ENCODE assay signal across 8 cellular contexts in the genomic region with DNA sequence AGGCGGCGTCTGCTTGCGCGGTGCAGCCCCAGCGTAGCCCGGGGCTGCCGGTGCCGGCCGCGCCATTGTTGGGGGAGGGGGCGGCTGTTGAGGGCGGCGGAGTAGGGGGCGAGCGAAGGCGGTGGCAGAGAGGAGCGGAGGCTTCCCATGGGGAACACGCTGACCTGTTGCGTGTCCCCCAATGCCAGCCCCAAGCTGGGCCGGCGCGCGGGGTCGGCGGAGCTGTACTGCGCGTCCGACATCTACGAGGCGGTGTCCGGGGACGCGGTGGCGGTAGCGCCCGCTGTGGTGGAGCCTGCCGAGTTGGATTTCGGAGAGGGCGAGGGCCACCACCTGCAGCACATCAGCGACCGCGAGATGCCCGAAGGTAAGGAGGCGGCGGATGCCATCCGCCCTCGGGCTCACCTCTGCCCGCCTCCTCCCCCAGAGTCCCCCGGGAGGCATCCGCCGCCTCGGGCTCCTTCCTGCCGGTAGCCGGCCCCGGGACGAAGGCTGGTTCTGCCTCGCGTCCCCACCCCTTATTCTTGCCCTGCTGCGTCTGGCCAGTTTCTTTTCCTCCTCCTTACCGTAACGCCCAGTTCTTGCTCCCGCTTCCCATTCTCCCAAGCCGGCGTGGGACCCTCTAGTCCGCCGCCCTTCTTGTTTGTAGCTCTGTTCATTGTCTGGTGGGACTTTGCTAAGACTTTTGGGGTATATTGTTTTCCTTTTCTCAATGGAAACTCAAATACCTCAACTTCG. TPM values are rescaled to one million over a fixed set of nuclear protein-coding genes. Genes with fewer than 3 reads are reported as not detected.
A peak's percentile ranks its signal among the peaks of the same experiment; 100 is the strongest.
DNase-seq lines count a peak whose midpoint lies in the region; ATAC-seq, FAIRE-seq and TF ChIP-seq lines count a peak whose summit lies in the region.

No MANE protein-coding gene starts in this region.

- H3K4me1 Mint-ChIP-seq in CD4-positive, alpha-beta T cell (ENCODE audit: low read depth), result peaks cover 23% of the 10 kb centered on the region

- no peaks in the 10 kb centered on the region for H3K9me1 ChIP-seq in K562 (ENCODE audit: control insufficient read depth, insufficient read depth, low read length)

- peak; percentile 19 for ATAC-seq in CD4-positive, alpha-beta T cell (ENCODE audit: poor library complexity)
- ATAC-seq in GM19452 (IDR thresholded peaks at IDR 0.05; ENCODE audit: unreplicated experiment), result peak; percentile 32
- peak; percentile 6 for ATAC-seq in HG03520 (IDR thresholded peaks at IDR 0.05; ENCODE audit: unreplicated experiment)
- ATAC-seq in K562, result peak; percentile 18

- H3K36me3 ChIP-seq in K562 (ENCODE audit: control insufficient read depth, insufficient read depth, low read length), result no peaks in the 10 kb centered on the region

- peaks cover 8 to 15% of the 10 kb centered on the region in 2 experiments; a peak in 4 of 5 replicates for H3K4me1 ChIP-seq in K562 (replicated peaks in 1 of 2; ENCODE audit: control insufficient read depth in 2 of 2, insufficient read depth in 2 of 2, low read length in 2 of 2)

- intact Hi-C loops in CD4-positive, alpha-beta T cell (cut with DNase I, micrococcal nuclease), result loop anchor here (1.0 to 10.0 kb wide), 9 partner anchors 55 to 1630 kb away; a partner anchor contains a TSS
- intact Hi-C loops in K562 (cut with micrococcal nuclease), result loop anchor here (5.0 kb wide), 1 partner anchor 185 kb away; a partner anchor contains a TSS

- no peaks in the 10 kb centered on the region for H3K9me3 ChIP-seq in CD4-positive, alpha-beta T cell (ENCODE audit: control insufficient read depth, low read length)
- no peaks in the 10 kb centered on the region for H3K9me3 ChIP-seq in K562 (replicated peaks; ENCODE audit: control insufficient read depth, insufficient read depth, low read depth, low read length)

- peak overlapping the region; percentile 82 for H3K27ac Mint-ChIP-seq in CD4-positive, alpha-beta T cell

- in situ Hi-C loops in K562 (cut with MboI), result no loop called here

- 0% methylated on average over 12 of the region's 67 CpGs for WGBS in K562 (ENCODE audit: insufficient coverage, low coverage, missing lambda C conversion rate)

- no peaks in the 10 kb centered on the region for H4K20me1 ChIP-seq in K562 (replicated peaks; ENCODE audit: control insufficient read depth, insufficient read depth, low read length)

- H3K36me3 Mint-ChIP-seq in CD4-positive, alpha-beta T cell (ENCODE audit: low read depth), result peaks cover 6% of the 10 kb centered on the region

- H3K9ac ChIP-seq in K562 (ENCODE audit: insufficient read depth in 1 of 2, low read depth in 2 of 2, low read length in 2 of 2), result peak overlapping the region; percentile 63 to 95

- H3K27ac ChIP-seq in CD4-positive, alpha-beta T cell (ENCODE audit: low read depth, low read length), result peak overlapping the region; percentile 49
- H3K27ac ChIP-seq in K562 (ENCODE audit: extremely low read depth, low read depth, low read length), result peak overlapping the region; percentile 73; the same call in 2 of the 3 replicates

- FAIRE-seq in K562 (lab: Jason Lieb, UNC), result no peak

- no peak for TF ChIP-seq CTCF in CD4-positive, alpha-beta T cell (IDR thresholded peaks at IDR 0.05)
- no peak for TF ChIP-seq CTCF in K562 (IDR thresholded peaks at IDR 0.05 in 2 of 3, conservative IDR thresholded peaks at IDR 0.05 in 1 of 3; ENCODE audit: insufficient read depth in 2 of 3, low read depth in 1 of 3, low read length in 3 of 3)

- peaks cover 8% of the 10 kb centered on the region; the same call in 2 of the 3 replicates for H3K79me2 ChIP-seq in K562 (ENCODE audit: control insufficient read depth, insufficient read depth, low read length)

- peak in 9 of 10 experiments; percentile 23 to 57 (median 42) for DNase-seq in CD4-positive, alpha-beta T cell
- DNase-seq in T-helper 1 cell (peak; percentile 27 to 59 (median 38)), K562 (ENCODE audit: extremely low read depth in 1 of 4, low spot score in 3 of 4) (peak; percentile 23 to 31 (median 27)), iPS-NIHi7 (ENCODE audit: extremely low spot score) (peak; percentile 62), NCI-H1092 treated with DMSO at 0.1 percent for 48 hours (lab: John Stamatoyannopoulos, UW) (no peak)
- peak in 2 of 3 donors; percentile 7 to 34 for DNase-seq in stimulated activated CD4-positive, alpha-beta T cell treated with anti-CD3 and anti-CD28 coated beads, Interleukin-12 subunit alpha, Interleukin-12 subunit beta, amount 100 ng/mL, for 48 hours (ENCODE audit: low read depth in 2 of 3, low spot score in 1 of 3)

- TF ChIP-seq POLR2A in K562 (conservative IDR thresholded peaks at IDR 0.05), result no peak

- no peaks in the 10 kb centered on the region for H3K27me3 ChIP-seq in CD4-positive, alpha-beta T cell (ENCODE audit: control insufficient read depth, insufficient read depth, low read length)
- no peaks in the 10 kb centered on the region for H3K27me3 ChIP-seq in K562 (ENCODE audit: control insufficient read depth in 2 of 2, insufficient read depth in 2 of 2, low read length in 2 of 2)

- no peaks in the 10 kb centered on the region for H3K27me3 Mint-ChIP-seq in CD4-positive, alpha-beta T cell

- no peaks in the 10 kb centered on the region for H3K9me3 Mint-ChIP-seq in CD4-positive, alpha-beta T cell

- CTCF ChIA-PET in CD4-positive, alpha-beta T cell (lab: Charles Lee), result interaction anchor here (0.8 to 4.5 kb wide), 5 partner anchors 19 to 539 kb away, joined by 4 to 29 read pairs (median 5); a partner anchor contains a TSS
- CTCF ChIA-PET in K562 (lab: Yijun Ruan, JAX; ENCODE audit: low intra/inter-chr PET ratio), result no interaction called here

- H3K4me3 ChIP-seq in K562, result peak overlapping the region; percentile 69

- no TSS peak for BruUV-seq in K562 (replicated peaks; lab: Mats Ljungman, UMichigan)

- POLR2A ChIA-PET in CD4-positive, alpha-beta T cell (lab: Charles Lee), result interaction anchor here (0.9 to 3.6 kb wide), 20 partner anchors 9 to 947 kb away, joined by 3 to 102 read pairs (median 4); a partner anchor contains a TSS
- POLR2A ChIA-PET in K562 (lab: Yijun Ruan, JAX), result interaction anchor here (0.8 to 1.0 kb wide), 3 partner anchors 9 to 15 kb away, joined by 4 to 5 read pairs (median 4); no protein-coding TSS in a partner anchor

- peak overlapping the region; percentile 80 for H3K4me2 ChIP-seq in K562 (ENCODE audit: insufficient read depth, low read length)

- H3K4me3 Mint-ChIP-seq in CD4-positive, alpha-beta T cell, result peak overlapping the region; percentile 93

- peak overlapping the region; percentile 82 for H2AFZ ChIP-seq in K562 (ENCODE audit: low read depth, low read length)

- no peak for TF ChIP-seq RAD21 in K562 (CRISPR knock-in tag; conservative IDR thresholded peaks at IDR 0.05 in 1 of 2, IDR thresholded peaks at IDR 0.05 in 1 of 2)

- TF ChIP-seq EP300 in K562 (IDR thresholded peaks at IDR 0.05; ENCODE audit: low read length), result no peak

TF ChIP-seq in K562, 482 proteins besides CTCF, POLR2A, EP300 and RAD21 (continues in another document):
- TF ChIP-seq PYGO2 (tag; IDR thresholded peaks at IDR 0.05) (no peak), BMI1 (IDR thresholded peaks at IDR 0.05; ENCODE audit: low read length) (no peak)

RNA-seq across cellular contexts. Expression of a gene that starts 0.5 kb away (rescaled TPM):
- total RNA-seq in CD4-positive, alpha-beta T cell, result 10 to 100 TPM in 1 of 2 experiments, 1 to 10 TPM in 1; 8.7 to 11.1 TPM
- total RNA-seq in K562 (2011; cell fraction: chromatin; rRNA removed; ENCODE audit: low replicate concordance), result 3.1 and 7.4 TPM in 2 replicates
- total RNA-seq in K562 (2011; cell fraction: nucleolus; rRNA removed), result 2.8 and 3.3 TPM in 2 replicates
- total RNA-seq in K562 (2011; cell fraction: nucleoplasm; rRNA removed), result 5.4 and 9.6 TPM in 2 replicates
- 2.1 and 3.3 TPM in 2 replicates for total RNA-seq in K562 (2014; rRNA removed)
- total RNA-seq in K562 (2014; rRNA removed; fragmentation: Illumina TruSeq; extraction: Trizol), result 3.7 and 4.4 TPM in 2 replicates
- 4.1 and 4.7 TPM in 2 replicates for total RNA-seq in K562 (2015; rRNA removed; fragmentation: Illumina TruSeq; extraction: Trizol)
- 4.5 and 6.0 TPM in 2 replicates for total RNA-seq in K562 (2021)
- polyA plus RNA-seq in K562 (2011; rRNA removed), result 5.5 and 7.5 TPM in 2 replicates
- polyA plus RNA-seq in K562 (2011; cell fraction: cytosol; rRNA removed), result 1.9 and 3.2 TPM in 2 replicates
- polyA plus RNA-seq in K562 (2011; cell fraction: nucleus; rRNA removed), result 2.5 and 3.7 TPM in 2 replicates
- 4.7 and 5.9 TPM in 2 replicates for polyA plus RNA-seq in K562 (2012)
- 6.7 and 7.1 TPM in 2 replicates for polyA plus RNA-seq in K562 (2014; fragmentation: Illumina TruSeq; extraction: Trizol)
- 1 to 10 TPM; 1.9 to 2.1 TPM for polyA plus RNA-seq in K562 (2014; fragmentation: Nextera tagmentation; extraction: Ambion mirVana)
- 4.0 and 5.2 TPM in 2 replicates for polyA plus RNA-seq in K562 (2014; rRNA removed)
- 6.5 and 11.2 TPM in 2 replicates for polyA minus RNA-seq in K562 (2011; rRNA and poly(A)+ RNA removed)
- polyA minus RNA-seq in K562 (2011; cell fraction: cytosol; rRNA and poly(A)+ RNA removed), result 3.3 and 4.0 TPM in 2 replicates
- polyA minus RNA-seq in K562 (2011; cell fraction: nucleus; rRNA and poly(A)+ RNA removed), result 1.5 and 3.6 TPM in 2 replicates

RNA-seq across cellular contexts. Expression of a gene that starts 57.8 kb away (rescaled TPM):
- total RNA-seq in CD4-positive, alpha-beta T cell, result under 1 TPM; 0.19 to 0.25 TPM
- total RNA-seq in K562 (2011; cell fraction: chromatin; rRNA removed; ENCODE audit: low replicate concordance), result 12.4 and 17.4 TPM in 2 replicates
- 14.3 and 15.3 TPM in 2 replicates for total RNA-seq in K562 (2011; cell fraction: nucleolus; rRNA removed)
- total RNA-seq in K562 (2011; cell fraction: nucleoplasm; rRNA removed), result 21.9 and 32.4 TPM in 2 replicates
- total RNA-seq in K562 (2014; rRNA removed) (8.8 and 9.7 TPM in 2 replicates), K562 (2014; rRNA removed; fragmentation: Illumina TruSeq; extraction: Trizol) (7.2 and 7.7 TPM in 2 replicates), K562 (2015; rRNA removed; fragmentation: Illumina TruSeq; extraction: Trizol) (5.6 and 5.9 TPM in 2 replicates), K562 (2021) (14.6 and 15.8 TPM in 2 replicates)
- polyA plus RNA-seq in K562 (2011; rRNA removed) (4.1 and 4.3 TPM in 2 replicates), K562 (2014; fragmentation: Illumina TruSeq; extraction: Trizol) (5.1 and 5.3 TPM in 2 replicates), K562 (2014; fragmentation: Nextera tagmentation; extraction: Ambion mirVana) (1 to 10 TPM; 3.7 to 7.7 TPM), K562 (2014; rRNA removed) (4.5 and 5.3 TPM in 2 replicates)
- polyA plus RNA-seq in K562 (2011; cell fraction: cytosol; rRNA removed), result 3.2 and 4.3 TPM in 2 replicates
- polyA plus RNA-seq in K562 (2011; cell fraction: nucleus; rRNA removed), result 7.6 and 8.4 TPM in 2 replicates
- polyA plus RNA-seq in K562 (2012), result 3.3 and 4.3 TPM in 2 replicates
- polyA minus RNA-seq in K562 (2011; rRNA and poly(A)+ RNA removed), result 10.9 and 12.2 TPM in 2 replicates
- polyA minus RNA-seq in K562 (2011; cell fraction: cytosol; rRNA and poly(A)+ RNA removed), result 11.1 and 12.5 TPM in 2 replicates
- polyA minus RNA-seq in K562 (2011; cell fraction: nucleus; rRNA and poly(A)+ RNA removed), result 12.0 and 16.7 TPM in 2 replicates

Comparison
In these comparisons a context has a peak if more than half of its experiments do, and no peak if none do; other contexts are left out.
1. RNA of a gene that starts 57.8 kb away (total RNA-seq): 5.6 to 32.4 TPM in K562; 0.19 to 0.25 TPM in CD4-positive, alpha-beta T cell; every median in the first group is over 4 times any median in the second.
2. Peak in every context shown above with its lines, with median percentiles within 50 percentile points of each other: ATAC-seq.